In the genomic region with DNA sequence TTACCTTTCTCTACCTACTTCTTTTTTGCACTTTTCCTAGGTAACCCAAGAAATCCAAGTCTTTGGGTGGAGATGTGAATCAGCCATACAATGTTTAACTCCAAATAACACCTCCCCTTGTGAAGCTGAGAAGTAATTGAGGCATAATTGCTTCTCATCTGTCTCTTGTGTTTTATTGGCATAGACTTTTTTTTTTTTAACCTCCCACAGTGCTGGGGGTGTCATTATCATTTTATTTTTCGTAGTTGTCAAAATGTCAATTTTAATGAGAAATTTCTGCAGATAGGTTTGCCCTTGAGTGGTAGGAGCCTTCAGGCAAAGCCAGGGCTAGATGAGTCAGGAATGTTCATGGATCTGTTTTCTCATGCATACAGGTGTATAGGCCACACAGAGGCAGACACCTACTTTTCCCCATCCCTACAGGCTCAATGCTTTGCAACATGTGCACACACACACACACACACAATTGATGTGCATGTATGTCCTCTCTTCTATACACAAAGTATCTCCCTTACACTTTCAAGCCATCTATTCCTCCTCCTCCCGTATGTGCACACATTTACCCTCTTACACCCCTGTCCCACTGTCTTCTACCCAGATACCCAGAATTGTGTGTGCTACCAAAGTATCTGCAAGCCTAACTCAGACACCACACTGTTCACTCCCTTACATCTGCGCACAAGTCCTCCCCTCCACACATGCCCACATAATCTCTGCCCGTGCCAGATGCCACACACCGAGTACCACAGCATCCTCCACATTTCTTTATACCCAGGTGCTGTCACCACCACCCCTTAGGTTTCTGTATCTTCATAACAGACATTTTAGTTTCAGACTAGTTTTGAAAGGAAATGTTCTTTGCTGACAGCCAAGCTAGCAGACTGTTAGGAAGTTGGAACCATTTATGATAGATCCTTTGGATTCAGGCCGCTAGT, we compare ENCODE assay signal across 17 cellular contexts. TPM values are rescaled to one million over a fixed set of nuclear protein-coding genes. Genes with fewer than 3 reads are reported as not detected.
A peak's percentile ranks its signal among the peaks of the same experiment; 100 is the strongest.
DNase-seq lines count a peak whose midpoint lies in the region; ATAC-seq, FAIRE-seq and TF ChIP-seq lines count a peak whose summit lies in the region.
"Had no signal": no experiment of that assay in that cellular context is flagged by ENCODE, and none has a peak within 500 bp of the region (broad histone marks: within the 10 kb centered on the region; RNA-seq: fewer than 3 reads in every experiment).

No MANE protein-coding gene starts in this region.

- no peak overlapping the region for H4K8ac ChIP-seq in H9 (replicated peaks; ENCODE audit: insufficient read length, low read depth, low read length)

- no peaks in the 10 kb centered on the region for H4K20me1 ChIP-seq in H9 (ENCODE audit: control insufficient read depth, insufficient read depth, insufficient read length)

- TF ChIP-seq CTCF in H9 (conservative IDR thresholded peaks at IDR 0.05) (no peak), ascending aorta (IDR thresholded peaks at IDR 0.05) (no peak), kidney (IDR thresholded peaks at IDR 0.05; ENCODE audit: borderline replicate concordance, extremely low read depth, insufficient read depth) (no peak)

- H3K4me3 ChIP-seq in CD4-positive, alpha-beta memory T cell (ENCODE audit: low read length in 2 of 2), result no peak overlapping the region
- no peak overlapping the region for H3K4me3 ChIP-seq in ascending aorta
- H3K4me3 ChIP-seq in kidney (ENCODE audit: low read length in 2 of 2), result no peak overlapping the region
- H3K4me3 ChIP-seq: SJCRH30 had no signal

- no peak overlapping the region for H3K18ac ChIP-seq in H9 (ENCODE audit: insufficient read length, low read depth, low read length)

- H2BK5ac ChIP-seq in H9 (ENCODE audit: insufficient read length, low read length), result no peak overlapping the region

- H3K23me2 ChIP-seq in H9 (ENCODE audit: insufficient read length, low read depth, low read length, poor library complexity, severe bottlenecking), result no peaks in the 10 kb centered on the region

- H3K4me1 Mint-ChIP-seq in CD4-positive, alpha-beta memory T cell, result peaks cover 73 to 94% (median 83%) of the 10 kb centered on the region in 4 donors
- peaks cover 77 to 81% of the 10 kb centered on the region in 2 experiments for H3K4me1 Mint-ChIP-seq in H9
- peaks cover 57 to 96% (median 93%) of the 10 kb centered on the region in 4 donors for H3K4me1 Mint-ChIP-seq in naive thymus-derived CD8-positive, alpha-beta T cell

- no peak overlapping the region for H3K4ac ChIP-seq in H9 (ENCODE audit: low read depth, low read length)

- no peak overlapping the region for H2AFZ ChIP-seq in H9 (ENCODE audit: low read length)

- H3K9ac ChIP-seq in H9 (ENCODE audit: extremely low read depth, insufficient read length, low read length), result no peak overlapping the region
- H3K9ac ChIP-seq in kidney (ENCODE audit: low read length in 2 of 2), result no peak overlapping the region

- H3K27me3 Mint-ChIP-seq in CD4-positive, alpha-beta memory T cell, result no peaks in the 10 kb centered on the region
- no peaks in the 10 kb centered on the region for H3K27me3 Mint-ChIP-seq in H9 (ENCODE audit: low read depth)
- H3K27me3 Mint-ChIP-seq in naive thymus-derived CD8-positive, alpha-beta T cell, result no peaks in the 10 kb centered on the region

- H3K23ac ChIP-seq in H9 (ENCODE audit: insufficient read length, low read depth, low read length), result no peak overlapping the region

- H4K91ac ChIP-seq in H9 (ENCODE audit: insufficient read length, low read depth, low read length), result no peak overlapping the region

- peak overlapping the region in 6 of 7 donors; percentile 28 to 78 (median 58) for H3K27ac Mint-ChIP-seq in CD4-positive, alpha-beta memory T cell
- peak overlapping the region; percentile 6 to 42 (median 8); a peak in 2 of 7 replicates for H3K27ac Mint-ChIP-seq in H9
- peak overlapping the region; percentile 31 to 84 (median 58) for H3K27ac Mint-ChIP-seq in naive thymus-derived CD8-positive, alpha-beta T cell

- H3K27me3 ChIP-seq in CD4-positive, alpha-beta memory T cell (ENCODE audit: insufficient read depth, low read length), result no peaks in the 10 kb centered on the region
- H3K27me3 ChIP-seq in H9 (ENCODE audit: insufficient read depth, low read length) (no peaks in the 10 kb centered on the region), ascending aorta (no peaks in the 10 kb centered on the region)
- H3K27me3 ChIP-seq: SJCRH30 had no signal

- no CpG with 5 or more reads among the region's 6 CpGs for WGBS in H9 (ENCODE audit: extremely low coverage, insufficient read length, low lambda C conversion rate)

- intact Hi-C loops in CD4-positive, alpha-beta memory T cell (cut with micrococcal nuclease), result no loop called here
- intact Hi-C loops in ascending aorta (cut with DNase I) (no loop called here), kidney (cut with DNase I) (no loop called here)

- no peak for DNase-seq in CD4-positive, alpha-beta memory T cell
- DNase-seq in H9, result no peak
- DNase-seq in ascending aorta (ENCODE audit: low spot score in 2 of 2), result no peak
- DNase-seq in naive thymus-derived CD8-positive, alpha-beta T cell, result peak in 1 of 10 donors; percentile 15
- no peak for DNase-seq in GM19238 (ENCODE audit: insufficient read length, low spot score)
- DNase-seq in kidney, result no peak
- no peak for DNase-seq in NCI-H1092 (lab: John Stamatoyannopoulos, UW)
- DNase-seq in T-helper 9 cell, result no peak
- DNase-seq: activated CD8-positive, alpha-beta memory T cell treated with anti-CD3 and anti-CD28 coated beads for 24 hours; cerebellar nuclear complex; DMS53; GOT3; KG1; NCI-H1436 treated with DMSO at 0.1 percent for 48 hours; SJCRH30; stimulated activated CD4-positive, alpha-beta T cell treated with anti-CD3 and anti-CD28 coated beads, Interleukin-4, amount 100 ng/mL, for 1 hour had no signal

- no peak overlapping the region for H2AK5ac ChIP-seq in H9 (ENCODE audit: insufficient read length, low read length)

- peaks cover 91% of the 10 kb centered on the region for H3K4me1 ChIP-seq in CD4-positive, alpha-beta memory T cell (ENCODE audit: insufficient read depth, low read length)
- H3K4me1 ChIP-seq in H9 (ENCODE audit: insufficient read depth, low read length), result peaks cover 12% of the 10 kb centered on the region; the same call in 1 of the 2 replicates
- peaks cover 11 to 69% of the 10 kb centered on the region in 2 donors for H3K4me1 ChIP-seq in ascending aorta
- H3K4me1 ChIP-seq in kidney (ENCODE audit: control insufficient read depth in 1 of 2, insufficient read depth in 1 of 2, low read depth in 1 of 2, low read length in 2 of 2), result peaks cover 7 to 13% of the 10 kb centered on the region in 2 donors

- no peak overlapping the region for H3K27ac ChIP-seq in CD4-positive, alpha-beta memory T cell (ENCODE audit: low read depth, low read length)
- H3K27ac ChIP-seq in H9 (ENCODE audit: insufficient read length, low read depth, low read length) (no peak overlapping the region), ascending aorta (peak overlapping the region; percentile 70 to 71), kidney (ENCODE audit: low read depth in 2 of 2, low read length in 2 of 2) (no peak overlapping the region)
- H3K27ac ChIP-seq: epithelial cell of prostate, SJCRH30 had no signal

- H3K4me2 ChIP-seq in H9 (ENCODE audit: insufficient read depth, insufficient read length, low read length), result no peak overlapping the region

- no peak overlapping the region for H2BK120ac ChIP-seq in H9 (ENCODE audit: low read depth, low read length, poor library complexity, severe bottlenecking)

- no peak overlapping the region for H4K5ac ChIP-seq in H9 (ENCODE audit: insufficient read length, low read depth, low read length)

- POLR2A ChIA-PET in CD4-positive, alpha-beta memory T cell (lab: Charles Lee; ENCODE audit: partially characterized antibody), result no interaction called here
- POLR2A ChIA-PET in naive thymus-derived CD8-positive, alpha-beta T cell (lab: Charles Lee), result interaction anchor here (0.6 kb wide), 1 partner anchor 97 kb away, joined by 7 read pairs; no protein-coding TSS in a partner anchor

- peak; percentile 53 to 70 for ATAC-seq in naive thymus-derived CD8-positive, alpha-beta T cell

- no peak overlapping the region for H2BK12ac ChIP-seq in H9 (ENCODE audit: insufficient read length, low read depth, low read length)

- H3K14ac ChIP-seq in H9 (ENCODE audit: insufficient read depth, low read length), result no peak overlapping the region

- H3K9me3 ChIP-seq in CD4-positive, alpha-beta memory T cell (ENCODE audit: control insufficient read depth in 1 of 2, low read length in 2 of 2), result no peaks in the 10 kb centered on the region
- H3K9me3 ChIP-seq in H9 (ENCODE audit: control insufficient read depth, low read depth, low read length) (no peaks in the 10 kb centered on the region), ascending aorta (no peaks in the 10 kb centered on the region), kidney (ENCODE audit: control insufficient read depth in 1 of 2, low read length in 2 of 2) (no peaks in the 10 kb centered on the region)
- H3K9me3 ChIP-seq: SJCRH30 had no signal

- CTCF ChIA-PET in CD4-positive, alpha-beta memory T cell (lab: Charles Lee; ENCODE audit: partially characterized antibody), result no interaction called here

- FAIRE-seq in kidney (lab: Jason Lieb, UNC), result no peak

- peaks cover 26% of the 10 kb centered on the region; the same call in 1 of the 2 replicates for H3K79me2 ChIP-seq in H9 (ENCODE audit: insufficient read depth, low read length)

- H2BK20ac ChIP-seq in H9 (ENCODE audit: low read depth, low read length, poor library complexity, severe bottlenecking), result no peak overlapping the region

- peaks cover 3% of the 10 kb centered on the region for H3K79me1 ChIP-seq in H9 (ENCODE audit: insufficient read depth, low read depth, low read length, poor library complexity, severe bottlenecking)

- no peak overlapping the region for H3K56ac ChIP-seq in H9 (ENCODE audit: insufficient read length, low read depth, low read length)

- no peak overlapping the region for H3T11ph ChIP-seq in H9 (ENCODE audit: low read length)

- H2BK15ac ChIP-seq in H9 (ENCODE audit: low read depth, low read length), result no peak overlapping the region

- peak overlapping the region in 5 of 8 donors; percentile 1 to 60 (median 44) for H3K4me3 Mint-ChIP-seq in CD4-positive, alpha-beta memory T cell
- no peak overlapping the region; a peak in 1 of 5 replicates for H3K4me3 Mint-ChIP-seq in H9
- peak overlapping the region in 9 of 10 donors; percentile 1 to 59 (median 29) for H3K4me3 Mint-ChIP-seq in naive thymus-derived CD8-positive, alpha-beta T cell

- H3K36me3 Mint-ChIP-seq in CD4-positive, alpha-beta memory T cell, result peaks cover 0 to 5% of the 10 kb centered on the region in 2 donors
- H3K36me3 Mint-ChIP-seq in H9 (ENCODE audit: insufficient read depth in 1 of 3, low read depth in 3 of 3), result no peaks in the 10 kb centered on the region
- H3K36me3 Mint-ChIP-seq in naive thymus-derived CD8-positive, alpha-beta T cell, result peaks cover 0 to 8% (median 4%) of the 10 kb centered on the region in 3 donors

- H3K9me3 Mint-ChIP-seq in CD4-positive, alpha-beta memory T cell, result no peaks in the 10 kb centered on the region
- no peaks in the 10 kb centered on the region for H3K9me3 Mint-ChIP-seq in H9
- no peaks in the 10 kb centered on the region for H3K9me3 Mint-ChIP-seq in naive thymus-derived CD8-positive, alpha-beta T cell

- H3K36me3 ChIP-seq in CD4-positive, alpha-beta memory T cell (ENCODE audit: insufficient read depth, low read length), result no peaks in the 10 kb centered on the region
- H3K36me3 ChIP-seq in ascending aorta (no peaks in the 10 kb centered on the region), kidney (ENCODE audit: control insufficient read depth in 1 of 2, insufficient read depth in 2 of 2, low read length in 2 of 2) (no peaks in the 10 kb centered on the region)
- H3K36me3 ChIP-seq: SJCRH30 had no signal

RNA-seq across cellular contexts. Expression of gene RALY, which starts 22.0 kb away (rescaled TPM):
- 100 to 1,000 TPM; 112 to 116 TPM for total RNA-seq in CD4-positive, alpha-beta memory T cell
- 100 to 1,000 TPM; 191 to 218 TPM for polyA plus RNA-seq in CD4-positive, alpha-beta memory T cell
- 199 and 207 TPM in 2 replicates for total RNA-seq in H9 (2021)
- total RNA-seq in ascending aorta, result 78.5 TPM
- total RNA-seq in naive thymus-derived CD8-positive, alpha-beta T cell, result 100 to 1,000 TPM; 105 to 112 TPM
- 100 to 1,000 TPM; 175 to 211 (median 181) TPM for polyA plus RNA-seq in naive thymus-derived CD8-positive, alpha-beta T cell
- 119 TPM for total RNA-seq in kidney
- polyA plus RNA-seq in kidney (ENCODE audit: insufficient read depth, low read depth, low replicate concordance), result 138 TPM

Comparison
In these comparisons a context has a peak if more than half of its experiments do, and no peak if none do; other contexts are left out.
1. H3K27ac ChIP-seq: peak in ascending aorta (2 of 2); none in CD4-positive, alpha-beta memory T cell (single experiment), H9 (single experiment) and kidney (0 of 2).
2. H3K27ac Mint-ChIP-seq: peak in every context shown above with its lines; median percentile 58 in CD4-positive, alpha-beta memory T cell; 58 in naive thymus-derived CD8-positive, alpha-beta T cell; 8 in H9.
3. H3K4me3 Mint-ChIP-seq: peak in CD4-positive, alpha-beta memory T cell (5 of 8) and naive thymus-derived CD8-positive, alpha-beta T cell (9 of 10); none in H9 (0 of 2).